ENCODE assay signal across 26 cellular contexts in the genomic region with DNA sequence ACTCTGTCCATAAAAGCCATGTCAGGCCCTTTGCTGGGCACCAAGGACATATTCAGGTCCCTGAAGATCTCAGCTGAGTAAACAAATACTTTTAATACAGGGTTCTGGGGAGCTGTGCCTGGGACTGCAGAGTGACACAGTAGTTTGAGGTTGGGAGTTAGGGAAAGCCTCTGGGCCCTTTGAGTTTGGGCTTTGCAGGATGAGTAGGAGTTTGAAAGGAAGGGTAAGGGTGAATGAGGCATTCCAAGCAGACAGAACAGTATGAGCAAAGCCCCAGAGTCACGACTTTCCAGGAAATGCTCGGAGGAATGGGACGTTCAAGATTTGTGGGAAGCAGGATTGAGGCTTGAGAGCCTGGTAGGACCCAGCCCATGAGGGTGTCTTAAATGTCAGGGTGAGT. TPM values are rescaled to one million over a fixed set of nuclear protein-coding genes. Genes with fewer than 3 reads are reported as not detected.
DNase-seq lines count a peak whose midpoint lies in the region; ATAC-seq, FAIRE-seq and TF ChIP-seq lines count a peak whose summit lies in the region.
"Had no signal": no experiment of that assay in that cellular context is flagged by ENCODE, and none has a peak within 500 bp of the region (broad histone marks: within the 10 kb centered on the region; RNA-seq: fewer than 3 reads in every experiment).

No MANE protein-coding gene starts in this region.

- H3K36me3 Mint-ChIP-seq in astrocyte (ENCODE audit: low read depth, unreplicated experiment) (peaks cover 7% of the 10 kb centered on the region), endothelial cell (ENCODE audit: low read depth, unreplicated experiment) (no peaks in the 10 kb centered on the region), nephron progenitor cell (ENCODE audit: low read depth) (peaks cover 38% of the 10 kb centered on the region)
- H3K36me3 Mint-ChIP-seq in activated naive CD8-positive, alpha-beta T cell treated with anti-CD3 and anti-CD28 coated beads for 36 hours = no peaks in the 10 kb centered on the region
- H3K36me3 Mint-ChIP-seq: CD4-positive, alpha-beta memory T cell had no signal

- peaks cover 3% of the 10 kb centered on the region for H3K9me3 Mint-ChIP-seq in astrocyte (ENCODE audit: unreplicated experiment)
- no peaks in the 10 kb centered on the region for H3K9me3 Mint-ChIP-seq in endothelial cell (ENCODE audit: unreplicated experiment)
- H3K9me3 Mint-ChIP-seq in nephron progenitor cell = no peaks in the 10 kb centered on the region
- H3K9me3 Mint-ChIP-seq in activated naive CD8-positive, alpha-beta T cell treated with anti-CD3 and anti-CD28 coated beads for 36 hours = no peaks in the 10 kb centered on the region
- H3K9me3 Mint-ChIP-seq: CD4-positive, alpha-beta memory T cell had no signal

- H3K27me3 ChIP-seq in astrocyte (ENCODE audit: insufficient read depth, low read length) = peaks cover 24% of the 10 kb centered on the region
- H3K27me3 ChIP-seq: MG63 had no signal

- no peak for ATAC-seq in HG02938 (IDR thresholded peaks at IDR 0.05; ENCODE audit: unreplicated experiment)
- ATAC-seq: HepG2, Panc1 had no signal

- no peak overlapping the region for H3K27ac Mint-ChIP-seq in astrocyte (ENCODE audit: unreplicated experiment)
- H3K27ac Mint-ChIP-seq in endothelial cell (ENCODE audit: unreplicated experiment) = peak overlapping the region; percentile 50
- H3K27ac Mint-ChIP-seq in nephron progenitor cell = peak overlapping the region; percentile 31
- no peak overlapping the region for H3K27ac Mint-ChIP-seq in activated naive CD8-positive, alpha-beta T cell treated with anti-CD3 and anti-CD28 coated beads for 36 hours
- H3K27ac Mint-ChIP-seq: CD4-positive, alpha-beta memory T cell had no signal

- H3K4me1 Mint-ChIP-seq in astrocyte (ENCODE audit: low read depth, unreplicated experiment) (peaks cover 16% of the 10 kb centered on the region), endothelial cell (ENCODE audit: unreplicated experiment) (peaks cover 8% of the 10 kb centered on the region), nephron progenitor cell (peaks cover 55% of the 10 kb centered on the region)
- no peaks in the 10 kb centered on the region for H3K4me1 Mint-ChIP-seq in activated naive CD8-positive, alpha-beta T cell treated with anti-CD3 and anti-CD28 coated beads for 36 hours

- H3K4me1 ChIP-seq in astrocyte (ENCODE audit: insufficient read depth, low read length) = peaks cover 7% of the 10 kb centered on the region

- H3K9me3 ChIP-seq in astrocyte (ENCODE audit: insufficient read depth, low read depth, low read length) = peaks cover 5% of the 10 kb centered on the region
- H3K9me3 ChIP-seq: MG63 had no signal

- no peaks in the 10 kb centered on the region for H3K79me2 ChIP-seq in astrocyte (ENCODE audit: insufficient read depth, low read length)

- no peak for FAIRE-seq in astrocyte (lab: Jason Lieb, UNC)
- FAIRE-seq: GM18507, HepG2 had no signal

- H4K20me1 ChIP-seq in astrocyte (ENCODE audit: insufficient read depth, low read length) = no peaks in the 10 kb centered on the region

- no peak overlapping the region for H3K9ac ChIP-seq in astrocyte (ENCODE audit: low read length)

- H3K27ac ChIP-seq in astrocyte (ENCODE audit: low read depth, low read length) (no peak overlapping the region), substantia nigra (ENCODE audit: low read depth, low read length, poor library complexity, severe bottlenecking) (peak overlapping the region; percentile 93)
- H3K27ac ChIP-seq: RWPE1 had no signal

- H3K4me3 ChIP-seq in astrocyte (ENCODE audit: insufficient read depth, low read depth, low read length) = no peak overlapping the region
- H3K4me3 ChIP-seq: MG63 had no signal

- no peak overlapping the region for H3K4me2 ChIP-seq in astrocyte (ENCODE audit: low read length)

- H2AFZ ChIP-seq in astrocyte (ENCODE audit: low read depth, low read length) = no peak overlapping the region

- H3K4me3 Mint-ChIP-seq in astrocyte (ENCODE audit: unreplicated experiment) = peak overlapping the region; percentile 11
- no peak overlapping the region for H3K4me3 Mint-ChIP-seq in endothelial cell (ENCODE audit: unreplicated experiment)
- H3K4me3 Mint-ChIP-seq in nephron progenitor cell = no peak overlapping the region
- H3K4me3 Mint-ChIP-seq in activated naive CD8-positive, alpha-beta T cell treated with anti-CD3 and anti-CD28 coated beads for 36 hours = no peak overlapping the region
- H3K4me3 Mint-ChIP-seq: CD4-positive, alpha-beta memory T cell had no signal

- DNase-seq in astrocyte (ENCODE audit: low read depth) (no peak), endothelial cell (ENCODE audit: low spot score) (no peak), nephron progenitor cell (no peak), substantia nigra (lab: John Stamatoyannopoulos, UW) (no peak), NCI-H2227 (lab: John Stamatoyannopoulos, UW; ENCODE audit: unreplicated experiment) (no peak), NCI-H446 (lab: John Stamatoyannopoulos, UW) (no peak)
- no peak for DNase-seq in activated naive CD8-positive, alpha-beta T cell treated with anti-CD3 and anti-CD28 coated beads for 36 hours
- DNase-seq: CD4-positive, alpha-beta memory T cell; COR-L47; DMS53; GOT3; HCEC 1CT; MG63; NCI-H1105 treated with DMSO at 0.1 percent for 48 hours; NCI-H2029; NCI-H69; SHP77 had no signal

- H3K27me3 Mint-ChIP-seq in astrocyte (ENCODE audit: low read depth, unreplicated experiment) = peaks cover 25% of the 10 kb centered on the region
- peaks cover 25% of the 10 kb centered on the region for H3K27me3 Mint-ChIP-seq in endothelial cell (ENCODE audit: unreplicated experiment)
- H3K27me3 Mint-ChIP-seq in nephron progenitor cell (ENCODE audit: low read depth, poor library complexity) = no peaks in the 10 kb centered on the region
- H3K27me3 Mint-ChIP-seq in activated naive CD8-positive, alpha-beta T cell treated with anti-CD3 and anti-CD28 coated beads for 36 hours = peaks cover 34% of the 10 kb centered on the region

- TF ChIP-seq CTCF in astrocyte (IDR thresholded peaks at IDR 0.05; ENCODE audit: insufficient read depth, low read depth, low read length) (no peak), endothelial cell (IDR thresholded peaks at IDR 0.05; ENCODE audit: unreplicated experiment) (no peak), nephron progenitor cell (IDR thresholded peaks at IDR 0.05) (no peak)

- no peaks in the 10 kb centered on the region for H3K36me3 ChIP-seq in astrocyte (ENCODE audit: insufficient read depth, low read length)
- H3K36me3 ChIP-seq: MG63 had no signal

RNA-seq across cellular contexts. Expression of gene CRB2, which starts 13.3 kb away (rescaled TPM):
- 2.4 and 2.5 TPM in 2 replicates for total RNA-seq in astrocyte
- 0.18 TPM for total RNA-seq in endothelial cell (ENCODE audit: unreplicated experiment)
- total RNA-seq in activated naive CD8-positive, alpha-beta T cell treated with anti-CD3 and anti-CD28 coated beads for 36 hours = under 1 TPM; 0.06 to 0.10 TPM
- total RNA-seq: CD4-positive, alpha-beta memory T cell; HT1080; LHCN-M2; NCI-H460; SK-MEL-5 had no signal

Comparison
In these comparisons a context has a peak if more than half of its experiments do, and no peak if none do; other contexts are left out.
1. H3K27ac Mint-ChIP-seq: peak in endothelial cell (single experiment) and nephron progenitor cell (single experiment); none in astrocyte (single experiment) and activated naive CD8-positive, alpha-beta T cell treated with anti-CD3 and anti-CD28 coated beads for 36 hours (single experiment).